ENCODE assay signal across 18 cellular contexts in the genomic region with DNA sequence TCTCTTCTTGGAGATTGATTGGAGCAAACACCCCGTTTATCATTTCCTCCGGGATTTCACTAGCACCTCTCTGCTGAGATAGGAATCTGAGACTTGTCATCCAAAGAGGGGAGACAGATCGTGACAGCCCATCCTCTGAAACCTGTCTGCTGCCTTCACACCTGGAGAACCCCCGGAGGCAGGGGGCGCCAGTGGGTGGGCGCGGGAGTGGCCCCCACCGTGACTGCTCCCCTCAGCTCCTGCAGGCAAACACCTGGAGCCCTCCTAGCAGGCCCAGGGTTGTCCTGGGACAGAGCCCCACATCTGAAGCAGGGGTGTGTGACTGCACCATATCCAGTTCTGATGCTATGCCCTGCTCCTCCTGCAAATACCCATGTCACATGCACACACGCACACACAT.
"Had no signal": no experiment of that assay in that cellular context is flagged by ENCODE, and none has a peak within 500 bp of the region (broad histone marks: within the 10 kb centered on the region; RNA-seq: fewer than 3 reads in every experiment).

No MANE protein-coding gene starts in this region.

- H3K4me1 ChIP-seq: esophagus muscularis mucosa, gastrocnemius medialis, stomach, transverse colon had no signal

- H3K4me3 Mint-ChIP-seq: naive thymus-derived CD4-positive, alpha-beta T cell; neural crest cell had no signal

- H3K9me3 ChIP-seq: gastrocnemius medialis, thoracic aorta, transverse colon had no signal

- H3K36me3 ChIP-seq: esophagus muscularis mucosa, gastrocnemius medialis, stomach, thoracic aorta, transverse colon had no signal

- H3K36me3 Mint-ChIP-seq: naive thymus-derived CD4-positive, alpha-beta T cell had no signal

- H3K27ac ChIP-seq: dorsolateral prefrontal cortex, epithelial cell of prostate, esophagus muscularis mucosa, gastrocnemius medialis, skin epidermis, stomach, thoracic aorta, transverse colon had no signal

- H3K4me3 ChIP-seq: dorsolateral prefrontal cortex, esophagus muscularis mucosa, gastrocnemius medialis, skin epidermis, stomach, thoracic aorta, transverse colon had no signal

- H3K27ac Mint-ChIP-seq: naive thymus-derived CD4-positive, alpha-beta T cell had no signal

- DNase-seq: cortex of kidney; dorsolateral prefrontal cortex; effector memory CD4-positive, alpha-beta T cell; gastrocnemius medialis; glutamatergic neuron; left colon; mesendoderm; naive thymus-derived CD4-positive, alpha-beta T cell; stimulated activated CD4-positive, alpha-beta T cell treated with anti-CD3 and anti-CD28 coated beads, Interleukin-12 subunit alpha, Interleukin-12 subunit beta, amount 100 ng/mL, for 4 hours; stimulated activated naive CD4-positive, alpha-beta T cell; stomach; substantia nigra; transverse colon had no signal

- H3K4me1 Mint-ChIP-seq: neural crest cell had no signal
